In genomic region chr14:96727076-96727475, GRCh38 we compare ENCODE assay signal across 24 cellular contexts.
DNase-seq lines count a peak whose midpoint lies in the region; ATAC-seq, FAIRE-seq and TF ChIP-seq lines count a peak whose summit lies in the region.
"Had no signal": no experiment of that assay in that cellular context is flagged by ENCODE, and none has a peak within 500 bp of the region (broad histone marks: within the 10 kb centered on the region; RNA-seq: fewer than 3 reads in every experiment).

No MANE protein-coding gene starts in this region.

- 0% methylated on average over 2 of the region's 2 CpGs for WGBS in K562 (ENCODE audit: insufficient coverage, low coverage, missing lambda C conversion rate)

- no peaks in the 10 kb centered on the region for H3K9me2 ChIP-seq in Karpas-422 (replicated peaks; ENCODE audit: insufficient read depth, low read length)

- H4K20me1 ChIP-seq in BLaER1 (no peaks in the 10 kb centered on the region), Karpas-422 (ENCODE audit: insufficient read depth, low read depth, low read length) (no peaks in the 10 kb centered on the region), K562 (replicated peaks; ENCODE audit: control insufficient read depth, insufficient read depth, low read length) (no peaks in the 10 kb centered on the region; the same call in 1 of the 2 replicates)

- H3K36me3 ChIP-seq in BLaER1 (no peaks in the 10 kb centered on the region), Karpas-422 (ENCODE audit: insufficient read depth, low read length) (no peaks in the 10 kb centered on the region), K562 (ENCODE audit: control insufficient read depth, insufficient read depth, low read length) (no peaks in the 10 kb centered on the region), right atrium auricular region (no peaks in the 10 kb centered on the region)
- H3K36me3 ChIP-seq: MG63, SJSA1 had no signal

- no peak for TF ChIP-seq POLR2A in K562 (conservative IDR thresholded peaks at IDR 0.05)

- FAIRE-seq in K562 (lab: Jason Lieb, UNC) = no peak
- FAIRE-seq: GM18507, H54, HepG2 had no signal

- H2AFZ ChIP-seq in Karpas-422 (ENCODE audit: low read length) (no peak overlapping the region), K562 (ENCODE audit: low read depth, low read length) (no peak overlapping the region)

- H3K27ac Mint-ChIP-seq in natural killer cell treated with Interleukin-12 subunit alpha and Interleukin-12 subunit beta and Interleukin-15 and Interleukin-18, amount 100 ng/mL, for 72 hours = no peak overlapping the region
- H3K27ac Mint-ChIP-seq: B cell had no signal

- no peak overlapping the region for H3K4me3 Mint-ChIP-seq in natural killer cell treated with Interleukin-12 subunit alpha and Interleukin-12 subunit beta and Interleukin-15 and Interleukin-18, amount 100 ng/mL, for 72 hours
- H3K4me3 Mint-ChIP-seq: B cell had no signal

- TF ChIP-seq CTCF in K562 (IDR thresholded peaks at IDR 0.05 in 2 of 3, conservative IDR thresholded peaks at IDR 0.05 in 1 of 3; ENCODE audit: insufficient read depth in 2 of 3, low read depth in 1 of 3, low read length in 3 of 3) (no peak), right atrium auricular region (IDR thresholded peaks at IDR 0.05) (no peak)

- no peaks in the 10 kb centered on the region for H3K36me3 Mint-ChIP-seq in natural killer cell treated with Interleukin-12 subunit alpha and Interleukin-12 subunit beta and Interleukin-15 and Interleukin-18, amount 100 ng/mL, for 72 hours

- H3K79me2 ChIP-seq in Karpas-422 (ENCODE audit: low read length) = no peaks in the 10 kb centered on the region
- H3K79me2 ChIP-seq in K562 (ENCODE audit: control insufficient read depth, insufficient read depth, low read length) = no peaks in the 10 kb centered on the region

- in situ Hi-C loops in K562 (cut with MboI) = no loop called here

- no peaks in the 10 kb centered on the region for H3K4me1 Mint-ChIP-seq in natural killer cell treated with Interleukin-12 subunit alpha and Interleukin-12 subunit beta and Interleukin-15 and Interleukin-18, amount 100 ng/mL, for 72 hours (ENCODE audit: low read depth in 2 of 2)

- H3K9me1 ChIP-seq in K562 (ENCODE audit: control insufficient read depth, insufficient read depth, low read length) = no peaks in the 10 kb centered on the region

- H3K9me3 Mint-ChIP-seq in natural killer cell treated with Interleukin-12 subunit alpha and Interleukin-12 subunit beta and Interleukin-15 and Interleukin-18, amount 100 ng/mL, for 72 hours = no peaks in the 10 kb centered on the region

- H3K9me3 ChIP-seq in BLaER1 = no peaks in the 10 kb centered on the region
- H3K9me3 ChIP-seq in Karpas-422 (ENCODE audit: low read length) = no peaks in the 10 kb centered on the region
- no peaks in the 10 kb centered on the region for H3K9me3 ChIP-seq in K562 (replicated peaks; ENCODE audit: control insufficient read depth, insufficient read depth, low read depth, low read length)
- no peaks in the 10 kb centered on the region for H3K9me3 ChIP-seq in right atrium auricular region
- H3K9me3 ChIP-seq: MG63, SJSA1 had no signal

- H3K27ac ChIP-seq in BLaER1 (peak overlapping the region; percentile 70), Karpas-422 (ENCODE audit: low read length) (no peak overlapping the region), K562 (ENCODE audit: extremely low read depth, low read depth, low read length) (no peak overlapping the region), right atrium auricular region (no peak overlapping the region)
- H3K27ac ChIP-seq: 22Rv1, SJSA1 had no signal

- H3K4me3 ChIP-seq in BLaER1 = no peak overlapping the region
- no peak overlapping the region for H3K4me3 ChIP-seq in Karpas-422 (ENCODE audit: low read length)
- H3K4me3 ChIP-seq in K562 = no peak overlapping the region
- no peak overlapping the region for H3K4me3 ChIP-seq in right atrium auricular region
- H3K4me3 ChIP-seq: MG63, SJSA1 had no signal

- H3K4me1 ChIP-seq in BLaER1 = peaks cover 33% of the 10 kb centered on the region
- peaks cover 10% of the 10 kb centered on the region for H3K4me1 ChIP-seq in Karpas-422 (ENCODE audit: low read length)
- H3K4me1 ChIP-seq in K562 (replicated peaks in 1 of 2; ENCODE audit: control insufficient read depth in 2 of 2, insufficient read depth in 2 of 2, low read length in 2 of 2) = no peaks in the 10 kb centered on the region
- no peaks in the 10 kb centered on the region for H3K4me1 ChIP-seq in right atrium auricular region
- H3K4me1 ChIP-seq: SJSA1 had no signal

- H3K4me2 ChIP-seq in BLaER1 = peak overlapping the region; percentile 73
- H3K4me2 ChIP-seq in Karpas-422 (ENCODE audit: low read depth, low read length, poor library complexity, severe bottlenecking) = peak overlapping the region; percentile 10
- H3K4me2 ChIP-seq in K562 (ENCODE audit: insufficient read depth, low read length) = no peak overlapping the region

- H3K27me3 ChIP-seq in BLaER1 (no peaks in the 10 kb centered on the region), Karpas-422 (ENCODE audit: low read length) (no peaks in the 10 kb centered on the region), K562 (ENCODE audit: control insufficient read depth in 2 of 2, insufficient read depth in 2 of 2, low read length in 2 of 2) (peaks cover 49 to 64% of the 10 kb centered on the region in 2 experiments), right atrium auricular region (no peaks in the 10 kb centered on the region)
- H3K27me3 ChIP-seq: MG63 had no signal

- POLR2A ChIA-PET in K562 (lab: Yijun Ruan, JAX) = no interaction called here

- DNase-seq in Karpas-422 (no peak), K562 (ENCODE audit: extremely low read depth in 1 of 4, low spot score in 3 of 4) (no peak), mesenteric fat pad (ENCODE audit: low spot score) (peak; percentile 2), occipital lobe (lab: John Stamatoyannopoulos, UW) (no peak), right atrium auricular region (ENCODE audit: low spot score) (no peak)
- DNase-seq in natural killer cell treated with Interleukin-12 subunit alpha and Interleukin-12 subunit beta and Interleukin-15 and Interleukin-18, amount 100 ng/mL, for 72 hours (ENCODE audit: low spot score) = no peak
- DNase-seq: Calu3, DMS79 treated with DMSO at 0.1 percent for 48 hours, MG63, NCI-H1105 treated with DMSO at 0.1 percent for 48 hours, NCI-H146, NCI-H1930, NCI-H2107, NCI-H774, Right ventricle myocardium superior, RPMI8226 had no signal

- no peak for ATAC-seq in K562
- no peak for ATAC-seq in natural killer cell treated with Interleukin-12 subunit alpha and Interleukin-12 subunit beta and Interleukin-15 and Interleukin-18, amount 100 ng/mL, for 72 hours
- no peak for ATAC-seq in GM19395 (IDR thresholded peaks at IDR 0.05; ENCODE audit: unreplicated experiment)
- ATAC-seq: HepG2 had no signal

- TF ChIP-seq RAD21 in K562 (CRISPR knock-in tag; conservative IDR thresholded peaks at IDR 0.05 in 1 of 2, IDR thresholded peaks at IDR 0.05 in 1 of 2) = no peak

- no TSS peak for BruUV-seq in K562 (replicated peaks; lab: Mats Ljungman, UMichigan)

- H3K27me3 Mint-ChIP-seq in natural killer cell treated with Interleukin-12 subunit alpha and Interleukin-12 subunit beta and Interleukin-15 and Interleukin-18, amount 100 ng/mL, for 72 hours = peaks cover 20 to 39% of the 10 kb centered on the region in 2 donors
- H3K27me3 Mint-ChIP-seq: B cell had no signal

- TF ChIP-seq EP300 in K562 (IDR thresholded peaks at IDR 0.05; ENCODE audit: low read length) = no peak

- intact Hi-C loops in K562 (cut with micrococcal nuclease) = no loop called here

- H3K9ac ChIP-seq in BLaER1 = no peak overlapping the region
- H3K9ac ChIP-seq in Karpas-422 (ENCODE audit: low read length) = no peak overlapping the region
- no peak overlapping the region for H3K9ac ChIP-seq in K562 (ENCODE audit: insufficient read depth in 1 of 2, low read depth in 2 of 2, low read length in 2 of 2)

- CTCF ChIA-PET in K562 (lab: Yijun Ruan, JAX; ENCODE audit: low intra/inter-chr PET ratio) = no interaction called here

TF ChIP-seq in K562, 482 proteins besides CTCF, POLR2A, EP300 and RAD21:
- peak; percentile 16 for TF ChIP-seq RBM25 (IDR thresholded peaks at IDR 0.05; ENCODE audit: low read depth, low read length, severe bottlenecking)
- TF ChIP-seq ZNF133 (CRISPR knock-in tag; IDR thresholded peaks at IDR 0.05) = no peak
